In genomic region chr3:114902691-114903101, GRCh38 we compare ENCODE assay signal across 10 cellular contexts.
DNase-seq lines count a peak whose midpoint lies in the region; TF ChIP-seq lines count a peak whose summit lies in the region.
"Had no signal": no experiment of that assay in that cellular context is flagged by ENCODE, and none has a peak within 500 bp of the region (broad histone marks: within the 10 kb centered on the region; RNA-seq: fewer than 3 reads in every experiment).

No MANE protein-coding gene starts in this region.

- H3K4me3 ChIP-seq in iPS-20b (ENCODE audit: low read length) = peak overlapping the region; percentile 9; the same call in 1 of the 2 replicates
- no peak overlapping the region for H3K4me3 ChIP-seq in suprapubic skin

- no peak for TF ChIP-seq CTCF in suprapubic skin (IDR thresholded peaks at IDR 0.05)

- no peak for TF ChIP-seq EP300 in suprapubic skin (IDR thresholded peaks at IDR 0.05)

- H3K9me3 ChIP-seq in iPS-20b (ENCODE audit: insufficient read depth, low read depth, low read length) (no peaks in the 10 kb centered on the region), suprapubic skin (no peaks in the 10 kb centered on the region)

- H3K36me3 ChIP-seq in iPS-20b (ENCODE audit: insufficient read depth, low read depth, low read length) = no peaks in the 10 kb centered on the region
- H3K36me3 ChIP-seq in suprapubic skin = no peaks in the 10 kb centered on the region

- TF ChIP-seq POLR2A in suprapubic skin (IDR thresholded peaks at IDR 0.05) = no peak

- H3K4me1 ChIP-seq in iPS-20b (ENCODE audit: insufficient read depth, low read length) (peaks cover 5% of the 10 kb centered on the region; the same call in 1 of the 2 replicates), suprapubic skin (peaks cover 25% of the 10 kb centered on the region)

- H3K27ac ChIP-seq in iPS-20b (ENCODE audit: low read length) (no peak overlapping the region), suprapubic skin (peak overlapping the region; percentile 22)
- H3K27ac ChIP-seq: parathyroid adenoma had no signal

- no peak overlapping the region for H3K9ac ChIP-seq in iPS-20b (ENCODE audit: low read depth, low read length)
- H3K9ac ChIP-seq: parathyroid adenoma had no signal

- H3K27me3 ChIP-seq in iPS-20b (ENCODE audit: insufficient read depth, low read length) (peaks cover 15% of the 10 kb centered on the region; the same call in 1 of the 2 replicates), suprapubic skin (no peaks in the 10 kb centered on the region)

- DNase-seq in NCI-H82 (lab: John Stamatoyannopoulos, UW) (peak; percentile 10), NCI-H82 treated with DMSO at 0.1 percent for 48 hours (lab: John Stamatoyannopoulos, UW; ENCODE audit: unreplicated experiment) (no peak), OCI-M1 (lab: John Stamatoyannopoulos, UW) (peak; percentile 85), suprapubic skin (ENCODE audit: low spot score in 2 of 2) (no peak), SIG-M5 (lab: John Stamatoyannopoulos, UW) (no peak), NOMO-1 treated with dmso at 0.1 percent for 144 hours (lab: John Stamatoyannopoulos, UW; ENCODE audit: unreplicated experiment) (no peak)
- no peak for DNase-seq in activated CD4-positive, alpha-beta T cell treated with anti-CD3 and anti-CD28 coated beads, Interleukin-2, amount 50 U/mL, for 48 hours
- DNase-seq: NCI-H187 treated with DMSO at 0.1 percent for 48 hours had no signal

Comparison
In these comparisons a context has a peak if more than half of its experiments do, and no peak if none do; other contexts are left out.
1. DNase-seq: peak in NCI-H82 (single experiment) and OCI-M1 (single experiment); none in NCI-H82 treated with DMSO at 0.1 percent for 48 hours (single experiment), suprapubic skin (0 of 2), SIG-M5 (single experiment), NOMO-1 treated with dmso at 0.1 percent for 144 hours (single experiment) and activated CD4-positive, alpha-beta T cell treated with anti-CD3 and anti-CD28 coated beads, Interleukin-2, amount 50 U/mL, for 48 hours (0 of 2).